9 cellular contexts compared by ENCODE assay signal in the genomic region with DNA sequence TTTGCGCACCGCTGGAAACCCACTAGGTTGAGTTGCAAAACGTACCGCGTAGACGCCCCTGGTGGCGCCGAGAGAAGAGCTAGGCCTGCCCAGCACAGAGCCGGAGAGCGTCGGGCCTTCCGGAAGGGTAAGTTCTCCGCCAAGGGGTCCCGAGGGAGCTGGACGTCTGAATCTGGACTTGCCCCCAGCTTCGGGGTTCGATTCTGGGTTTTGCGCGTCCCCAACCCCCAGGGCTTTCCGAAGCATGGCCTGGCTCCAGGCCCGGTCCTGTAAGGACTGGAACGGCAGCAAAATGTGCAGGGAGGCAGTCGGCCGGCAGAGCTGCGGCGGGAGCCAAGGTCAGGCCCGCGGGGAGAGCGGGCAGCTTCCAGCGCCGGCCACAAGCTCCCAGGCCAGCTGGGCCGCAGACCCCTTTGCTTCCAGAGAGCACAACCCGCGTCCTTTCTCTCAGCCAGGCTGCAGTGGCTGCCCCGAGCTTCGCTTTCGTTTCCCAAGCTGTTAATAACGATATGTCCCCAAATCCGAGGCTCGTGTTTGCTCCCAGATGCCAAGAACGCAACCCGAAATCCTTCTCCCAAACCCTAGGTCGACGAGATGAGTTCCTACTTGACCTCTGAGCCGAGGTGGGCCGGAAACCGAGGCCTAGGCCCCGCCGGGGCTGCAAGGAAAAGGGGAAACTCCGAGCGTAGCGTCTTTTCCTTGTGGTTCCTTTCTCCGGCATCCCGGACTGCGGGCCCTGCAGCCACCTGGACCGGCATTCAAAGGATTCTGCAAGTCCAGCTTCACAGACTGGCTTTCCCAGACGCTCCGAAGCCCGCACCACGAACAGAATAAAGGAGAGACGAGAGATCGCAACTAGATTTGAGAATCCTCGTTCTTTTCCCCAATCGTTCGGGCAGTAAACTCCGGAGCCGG. TPM values are rescaled to one million over a fixed set of nuclear protein-coding genes. Genes with fewer than 3 reads are reported as not detected.
DNase-seq lines count a peak whose midpoint lies in the region; ATAC-seq and TF ChIP-seq lines count a peak whose summit lies in the region.
"Had no signal": no experiment of that assay in that cellular context is flagged by ENCODE, and none has a peak within 500 bp of the region (broad histone marks: within the 10 kb centered on the region; RNA-seq: fewer than 3 reads in every experiment).

No MANE protein-coding gene starts in this region.

- no peaks in the 10 kb centered on the region for H3K36me3 ChIP-seq in esophagus squamous epithelium

- H3K9me3 Mint-ChIP-seq in stimulated activated naive CD8-positive, alpha-beta T cell treated with anti-CD3 and anti-CD28 coated beads, Interleukin-15, Interleukin-2, amounts not matched to agents 100 ng/mL and 50 ng/mL, for 24 hours, result no peaks in the 10 kb centered on the region
- no peaks in the 10 kb centered on the region for H3K9me3 Mint-ChIP-seq in nephron

- no peak for ATAC-seq in stimulated activated naive CD8-positive, alpha-beta T cell treated with anti-CD3 and anti-CD28 coated beads, Interleukin-15, Interleukin-2, amounts not matched to agents 100 U/mL and 50 U/mL, for 24 hours
- ATAC-seq in HG03521 (IDR thresholded peaks at IDR 0.05; ENCODE audit: unreplicated experiment) (no peak), HG02884 (IDR thresholded peaks at IDR 0.05; ENCODE audit: unreplicated experiment) (no peak), HG02571 (IDR thresholded peaks at IDR 0.05; ENCODE audit: unreplicated experiment) (no peak)

- DNase-seq in stimulated activated naive CD8-positive, alpha-beta T cell treated with anti-CD3 and anti-CD28 coated beads, Interleukin-15, Interleukin-2, amounts not matched to agents 100 U/mL and 50 U/mL, for 24 hours, result no peak
- no peak for DNase-seq in esophagus squamous epithelium (lab: John Stamatoyannopoulos, UW)
- DNase-seq in stimulated activated naive CD4-positive, alpha-beta T cell treated with Interleukin-2 at 50 U/mL for 16 hours (lab: John Stamatoyannopoulos, UW), result no peak
- DNase-seq: NCI-H524 had no signal

- H3K9me3 ChIP-seq in esophagus squamous epithelium, result no peaks in the 10 kb centered on the region

- peaks cover 9 to 100% (median 20%) of the 10 kb centered on the region in 4 donors for H3K27me3 ChIP-seq in esophagus squamous epithelium

- H3K4me1 Mint-ChIP-seq in stimulated activated naive CD8-positive, alpha-beta T cell treated with anti-CD3 and anti-CD28 coated beads, Interleukin-15, Interleukin-2, amounts not matched to agents 100 ng/mL and 50 ng/mL, for 24 hours (ENCODE audit: low read depth), result peaks cover 15% of the 10 kb centered on the region
- peaks cover 9% of the 10 kb centered on the region for H3K4me1 Mint-ChIP-seq in nephron

- H3K27me3 Mint-ChIP-seq in stimulated activated naive CD8-positive, alpha-beta T cell treated with anti-CD3 and anti-CD28 coated beads, Interleukin-15, Interleukin-2, amounts not matched to agents 100 ng/mL and 50 ng/mL, for 24 hours, result peaks cover 89% of the 10 kb centered on the region
- H3K27me3 Mint-ChIP-seq in nephron (ENCODE audit: low read depth), result peaks cover 100% of the 10 kb centered on the region

- intact Hi-C loops in esophagus squamous epithelium (cut with DNase I), result no loop called here

- peaks cover 5% of the 10 kb centered on the region for H3K36me3 Mint-ChIP-seq in stimulated activated naive CD8-positive, alpha-beta T cell treated with anti-CD3 and anti-CD28 coated beads, Interleukin-15, Interleukin-2, amounts not matched to agents 100 ng/mL and 50 ng/mL, for 24 hours (ENCODE audit: low read depth)
- no peaks in the 10 kb centered on the region for H3K36me3 Mint-ChIP-seq in nephron (ENCODE audit: low read depth)

- 6 to 7% methylated on average over 14 to 36 of the region's 67 CpGs for WGBS in esophagus squamous epithelium, 2 donors

- TF ChIP-seq CTCF in esophagus squamous epithelium (IDR thresholded peaks at IDR 0.05) (no peak), nephron (IDR thresholded peaks at IDR 0.05; ENCODE audit: unreplicated experiment in 3 of 3) (no peak)

- peak overlapping the region; percentile 22 for H3K4me3 Mint-ChIP-seq in stimulated activated naive CD8-positive, alpha-beta T cell treated with anti-CD3 and anti-CD28 coated beads, Interleukin-15, Interleukin-2, amounts not matched to agents 100 ng/mL and 50 ng/mL, for 24 hours
- H3K4me3 Mint-ChIP-seq in nephron, result peak overlapping the region; percentile 48 to 65 (median 53)

- H3K27ac Mint-ChIP-seq in stimulated activated naive CD8-positive, alpha-beta T cell treated with anti-CD3 and anti-CD28 coated beads, Interleukin-15, Interleukin-2, amounts not matched to agents 100 ng/mL and 50 ng/mL, for 24 hours, result no peak overlapping the region
- no peak overlapping the region for H3K27ac Mint-ChIP-seq in nephron

- peaks cover 0 to 36% (median 0%) of the 10 kb centered on the region in 3 donors for H3K4me1 ChIP-seq in esophagus squamous epithelium

- H3K4me3 ChIP-seq in esophagus squamous epithelium, result peak overlapping the region; percentile 7 to 64 (median 48)

- peak overlapping the region; percentile 47 to 88 (median 78) for H3K27ac ChIP-seq in esophagus squamous epithelium

- peak in 1 of 4 donors; percentile 25 for TF ChIP-seq POLR2A in esophagus squamous epithelium (IDR thresholded peaks at IDR 0.05)

RNA-seq across cellular contexts. Expression of a gene that starts 3.2 kb away (rescaled TPM):
- total RNA-seq in esophagus squamous epithelium, result 1 to 10 TPM in 2 of 4 donors, under 1 TPM in 2; 0.38 to 2.9 (median 1.5) TPM
